Comparison of ENCODE assay signal across 22 cellular contexts in genomic region chr19:41977916-41978315, GRCh38. TPM values are rescaled to one million over a fixed set of nuclear protein-coding genes. Genes with fewer than 3 reads are reported as not detected.
DNase-seq lines count a peak whose midpoint lies in the region; ATAC-seq, FAIRE-seq and TF ChIP-seq lines count a peak whose summit lies in the region.
"Had no signal": no experiment of that assay in that cellular context is flagged by ENCODE, and none has a peak within 500 bp of the region (broad histone marks: within the 10 kb centered on the region; RNA-seq: fewer than 3 reads in every experiment).

No MANE protein-coding gene starts in this region.

- no peak overlapping the region for H3K18ac ChIP-seq in H1 (ENCODE audit: extremely low read depth, low read length)

- peak overlapping the region; percentile 5 for H4K8ac ChIP-seq in H1 (ENCODE audit: extremely low read depth, insufficient read depth, low read length)

- no peak overlapping the region for H4K5ac ChIP-seq in H1 (ENCODE audit: insufficient read length, low read depth, low read length)

- H2BK120ac ChIP-seq in H1 (replicated peaks; ENCODE audit: low read depth, low read length): no peak overlapping the region

- no TSS peak for BruUV-seq in HepG2 (replicated peaks; lab: Mats Ljungman, UMichigan)
- no TSS peak for BruUV-seq in A673 (replicated peaks; lab: Mats Ljungman, UMichigan)

- no peak for TF ChIP-seq RAD21 in HepG2 (CRISPR knock-in tag; IDR thresholded peaks at IDR 0.05)
- TF ChIP-seq RAD21 in H1 (IDR thresholded peaks at IDR 0.05 in 1 of 2, conservative IDR thresholded peaks at IDR 0.05 in 1 of 2; ENCODE audit: low read depth in 2 of 2, low read length in 2 of 2): no peak

- in situ Hi-C loops in HepG2 (cut with HindIII; ENCODE audit: extremely low pct_ligation_motif_present, low pct_unique_long_range_greater_than_20kb): no loop called here

- intact Hi-C loops in HepG2 (cut with micrococcal nuclease; ENCODE audit: unreplicated experiment): no loop called here
- intact Hi-C loops in right lobe of liver (cut with DNase I): no loop called here
- intact Hi-C loops in A673 (cut with micrococcal nuclease; ENCODE audit: unreplicated experiment): no loop called here

- no peak overlapping the region for H2BK20ac ChIP-seq in H1 (ENCODE audit: low read length)

- no peak overlapping the region for H3K14ac ChIP-seq in H1 (ENCODE audit: insufficient read length)

- peaks cover 1 to 20% of the 10 kb centered on the region in 2 experiments; a peak in 3 of 5 replicates for H3K27me3 ChIP-seq in HepG2 (ENCODE audit: control insufficient read depth in 1 of 2, insufficient read depth in 2 of 2, low read length in 2 of 2)
- H3K27me3 ChIP-seq in right lobe of liver: no peaks in the 10 kb centered on the region
- H3K27me3 ChIP-seq in H1 (replicated peaks in 1 of 4; ENCODE audit: control insufficient read depth in 3 of 4, extremely low read depth in 1 of 4, insufficient read depth in 3 of 4, low read length in 3 of 4): no peaks in the 10 kb centered on the region
- no peaks in the 10 kb centered on the region for H3K27me3 ChIP-seq in A673 (replicated peaks; ENCODE audit: insufficient read depth, low read depth, low read length, poor library complexity)

- no peak overlapping the region for H3K56ac ChIP-seq in H1 (replicated peaks; ENCODE audit: insufficient read length, low read depth, low read length)

- CTCF ChIA-PET in HepG2 (lab: Yijun Ruan, JAX; ENCODE audit: low intra/inter-chr PET ratio, low total read pairs): no interaction called here
- CTCF ChIA-PET in H1 (lab: Charles Lee; ENCODE audit: partially characterized antibody): interaction anchor here (0.7 to 1.2 kb wide), 3 partner anchors 18 to 52 kb away, joined by 3 read pairs; no protein-coding TSS in a partner anchor
- CTCF ChIA-PET in A673 (lab: Charles Lee): no interaction called here

- DNase-seq in HepG2 (ENCODE audit: low spot score): no peak
- no peak for DNase-seq in right lobe of liver
- DNase-seq in H1 (ENCODE audit: low read depth in 1 of 2, low spot score in 2 of 2): no peak
- DNase-seq in omental fat pad (ENCODE audit: low spot score): no peak
- no peak for DNase-seq in GM12892 (ENCODE audit: insufficient read length)
- DNase-seq in A673 (ENCODE audit: low spot score): no peak
- DNase-seq: 8988T; C1 segment of cervical spinal cord; Calu3; CD4-positive, alpha-beta memory T cell; COR-L47; DMS53; DMS79 treated with DMSO at 0.1 percent for 48 hours; GF-D8; HCEC 1CT had no signal

- H3K36me3 ChIP-seq in HepG2 (replicated peaks in 1 of 2; ENCODE audit: control insufficient read depth in 1 of 2, insufficient read depth in 2 of 2, low read length in 2 of 2) (no peaks in the 10 kb centered on the region), right lobe of liver (no peaks in the 10 kb centered on the region), H1 (ENCODE audit: control insufficient read depth in 2 of 4, insufficient read depth in 4 of 4, low read length in 3 of 4) (peaks cover 0 to 12% (median 4%) of the 10 kb centered on the region in 4 experiments; a peak in 5 of 8 replicates), A673 (ENCODE audit: insufficient read depth, low read length, poor library complexity, severe bottlenecking) (no peaks in the 10 kb centered on the region)

- H3K79me2 ChIP-seq in HepG2 (ENCODE audit: insufficient read depth, low read length): no peaks in the 10 kb centered on the region
- no peaks in the 10 kb centered on the region for H3K79me2 ChIP-seq in H1 (ENCODE audit: control insufficient read depth in 1 of 2, insufficient read depth in 2 of 2, low read length in 2 of 2)

- no peak overlapping the region for H4K91ac ChIP-seq in H1 (replicated peaks; ENCODE audit: insufficient read length, low read length)

- H3K79me1 ChIP-seq in H1 (ENCODE audit: low read depth, low read length): no peaks in the 10 kb centered on the region

- 9% methylated on average over 6 of the region's 22 CpGs for WGBS in HepG2 (ENCODE audit: low lambda C conversion rate)
- 40% methylated on average over 1 of the region's 22 CpGs for WGBS in right lobe of liver (ENCODE audit: insufficient coverage, low coverage, low lambda C conversion rate, missing lambda C conversion rate)
- 97% methylated on average over 21 of the region's 22 CpGs; no CpG with 5 or more reads in 1 of the 2 experiments for WGBS in H1 (ENCODE audit: extremely low coverage in 1 of 2, insufficient coverage in 1 of 2, insufficient read length in 1 of 2, insufficient replicate concordance in 2 of 2, low coverage in 1 of 2, low lambda C conversion rate in 2 of 2, missing lambda C conversion rate in 1 of 2), 2 experiments

- TF ChIP-seq CTCF in HepG2 (CRISPR knock-in tag; IDR thresholded peaks at IDR 0.05) (no peak), right lobe of liver (IDR thresholded peaks at IDR 0.05) (no peak), H1 (IDR thresholded peaks at IDR 0.05; ENCODE audit: control extremely low read depth in 1 of 3, insufficient read depth in 1 of 3, low read depth in 1 of 3, low read length in 3 of 3) (no peak), omental fat pad (IDR thresholded peaks at IDR 0.05) (no peak), A673 (conservative IDR thresholded peaks at IDR 0.05; ENCODE audit: low read depth, low read length) (no peak)

- H4K20me1 ChIP-seq in HepG2 (ENCODE audit: insufficient read depth, low read length) (no peaks in the 10 kb centered on the region), H1 (replicated peaks in 1 of 2; ENCODE audit: control insufficient read depth in 1 of 2, insufficient read depth in 2 of 2, low read length in 2 of 2) (no peaks in the 10 kb centered on the region)

- ATAC-seq in HepG2 (no peak), right lobe of liver (no peak), omental fat pad (ENCODE audit: low FRiP score) (peak; percentile 9), HG02970 (IDR thresholded peaks at IDR 0.05; ENCODE audit: low FRiP score, unreplicated experiment) (no peak)

- H2AFZ ChIP-seq in HepG2 (ENCODE audit: low read length) (no peak overlapping the region), H1 (ENCODE audit: low read length) (no peak overlapping the region)
- H2AFZ ChIP-seq: GM23338 had no signal

- TF ChIP-seq EP300 in HepG2 (IDR thresholded peaks at IDR 0.05; ENCODE audit: low read depth in 2 of 2, low read length in 2 of 2): no peak
- no peak for TF ChIP-seq EP300 in HepG2 (CRISPR knock-in tag; IDR thresholded peaks at IDR 0.05; ENCODE audit: borderline replicate concordance)
- no peak for TF ChIP-seq EP300 in H1 (IDR thresholded peaks at IDR 0.05; ENCODE audit: borderline replicate concordance in 1 of 2, low read depth in 2 of 2, low read length in 2 of 2)

- H3K9ac ChIP-seq in HepG2 (ENCODE audit: insufficient read depth, low read depth, low read length) (no peak overlapping the region), H1 (replicated peaks in 1 of 4; ENCODE audit: extremely low read depth in 1 of 4, low read depth in 3 of 4, low read length in 3 of 4) (no peak overlapping the region)

- TF ChIP-seq POLR2A in HepG2 (IDR thresholded peaks at IDR 0.05; ENCODE audit: insufficient read depth in 1 of 2, low read depth in 2 of 2, low read length in 2 of 2): no peak
- no peak for TF ChIP-seq POLR2A in right lobe of liver (IDR thresholded peaks at IDR 0.05)
- TF ChIP-seq POLR2A in H1 (IDR thresholded peaks at IDR 0.05; ENCODE audit: control extremely low read depth in 1 of 2, low read depth in 2 of 2, low read length in 2 of 2): no peak
- TF ChIP-seq POLR2A in GM12892 (IDR thresholded peaks at IDR 0.05; ENCODE audit: low read depth, low read length): no peak

- no peak overlapping the region for H2BK5ac ChIP-seq in H1 (ENCODE audit: low read depth, low read length)

- H2AK5ac ChIP-seq in H1 (ENCODE audit: low read depth, low read length): no peak overlapping the region

- H3K4ac ChIP-seq in H1 (replicated peaks; ENCODE audit: insufficient read length, low read depth, low read length): no peak overlapping the region

- H3K27ac ChIP-seq in HepG2 (ENCODE audit: extremely low read length, insufficient read depth, low read length) (no peak overlapping the region), right lobe of liver (no peak overlapping the region), H1 (ENCODE audit: low read depth, low read length) (no peak overlapping the region), A673 (ENCODE audit: low read depth, low read length, poor library complexity, severe bottlenecking) (no peak overlapping the region)
- H3K27ac ChIP-seq: A549 had no signal

- H3K4me1 ChIP-seq in HepG2 (ENCODE audit: insufficient read depth, low read length) (no peaks in the 10 kb centered on the region), right lobe of liver (no peaks in the 10 kb centered on the region), H1 (replicated peaks in 1 of 4; ENCODE audit: control insufficient read depth in 3 of 4, insufficient read depth in 4 of 4, low read length in 3 of 4) (no peaks in the 10 kb centered on the region), A673 (ENCODE audit: insufficient read depth, low read length, poor library complexity, severe bottlenecking) (no peaks in the 10 kb centered on the region)
- H3K4me1 ChIP-seq: A549 had no signal

- no peak overlapping the region for H3K23ac ChIP-seq in H1 (ENCODE audit: insufficient read length)

- H3K4me3 ChIP-seq in HepG2 (replicated peaks in 1 of 3; ENCODE audit: insufficient read depth in 1 of 3, low read depth in 2 of 3, low read length in 3 of 3) (no peak overlapping the region), right lobe of liver (no peak overlapping the region), H1 (ENCODE audit: extremely low read depth in 1 of 4, insufficient read depth in 2 of 4, low read depth in 3 of 4, low read length in 4 of 4) (no peak overlapping the region), A673 (ENCODE audit: low read depth, low read length, poor library complexity, severe bottlenecking) (no peak overlapping the region)
- H3K4me3 ChIP-seq: A549, GM23338 had no signal

- no peaks in the 10 kb centered on the region for H3K23me2 ChIP-seq in H1 (ENCODE audit: low read depth, low read length)

- no peaks in the 10 kb centered on the region for H3K9me3 ChIP-seq in HepG2 (ENCODE audit: low read length)
- no peaks in the 10 kb centered on the region for H3K9me3 ChIP-seq in right lobe of liver
- no peaks in the 10 kb centered on the region for H3K9me3 ChIP-seq in H1 (ENCODE audit: insufficient read depth in 2 of 2, low read depth in 1 of 2, low read length in 1 of 2)
- H3K9me3 ChIP-seq in A673 (ENCODE audit: low read depth, low read length, poor library complexity, severe bottlenecking): no peaks in the 10 kb centered on the region
- H3K9me3 ChIP-seq: A549 had no signal

- FAIRE-seq in HepG2 (lab: Jason Lieb, UNC) (no peak), H1 (lab: Jason Lieb, UNC) (no peak), GM12892 (lab: Jason Lieb, UNC) (no peak)
- FAIRE-seq: A549, GM12891, H54 had no signal

- no peak overlapping the region for H3K4me2 ChIP-seq in HepG2 (ENCODE audit: low read depth, low read length)
- no peak overlapping the region for H3K4me2 ChIP-seq in H1 (ENCODE audit: insufficient read depth in 1 of 2, low read depth in 2 of 2, low read length in 2 of 2)
- H3K4me2 ChIP-seq: A549, GM23338 had no signal

- POLR2A ChIA-PET in HepG2 (lab: Yijun Ruan, JAX) (no interaction called here), H1 (lab: Charles Lee; ENCODE audit: partially characterized antibody) (interaction anchor here (0.7 kb wide), 1 partner anchor 8 kb away, joined by 3 read pairs; no protein-coding TSS in a partner anchor), A673 (lab: Charles Lee; ENCODE audit: low non-redundant PET) (no interaction called here)

- H2BK15ac ChIP-seq in H1 (ENCODE audit: low read length): no peak overlapping the region

- H2BK12ac ChIP-seq in H1 (ENCODE audit: low read depth, low read length): no peak overlapping the region

RNA-seq across cellular contexts. Expression of gene ATP1A3, which starts 16.1 kb away (rescaled TPM):
- total RNA-seq in HepG2 (2016; rRNA removed; fragmentation: Illumina TruSeq; extraction: Trizol) (0.04 TPM in 1 of 2 replicates, not detected in the other), right lobe of liver (under 1 TPM in 2 of 6 experiments, not detected in 4; 0.07 TPM), omental fat pad (under 1 TPM in 2 of 4 donors, not detected in 2; 0.13 to 0.28 TPM), A673 (2021) (8.5 and 9.0 TPM in 2 replicates)
- not detected in 2 replicates for total RNA-seq in HepG2 (2016; cell fraction: cytosol; rRNA removed; fragmentation: Illumina TruSeq; extraction: Trizol; ENCODE audit: low read depth)
- 0.04 and 0.13 TPM in 2 replicates for total RNA-seq in HepG2 (2016; cell fraction: insoluble cytoplasmic fraction; rRNA removed; fragmentation: Illumina TruSeq; extraction: Trizol)
- 0.12 TPM in 1 of 2 replicates, not detected in the other for total RNA-seq in HepG2 (2016; cell fraction: membrane; rRNA removed; fragmentation: Illumina TruSeq; extraction: Trizol)
- total RNA-seq in HepG2 (2016; cell fraction: nucleus; rRNA removed; fragmentation: Illumina TruSeq; extraction: Trizol): 0.12 TPM in 1 of 2 replicates, not detected in the other
- polyA plus RNA-seq in HepG2 (2011; rRNA removed) (0.01 TPM in 1 of 2 replicates, not detected in the other), H1 (2011; rRNA removed) (11.1 and 19.2 TPM in 2 replicates)
- 0.01 TPM in 1 of 2 replicates, not detected in the other for polyA plus RNA-seq in HepG2 (2011; cell fraction: cytosol; rRNA removed)
- not detected in 2 replicates for polyA plus RNA-seq in HepG2 (2011; cell fraction: nucleus; rRNA removed)
- polyA plus RNA-seq in HepG2 (2012): not detected in 2 replicates
- 0.03 TPM in 2 replicates for polyA plus RNA-seq in HepG2 (2016; cell fraction: cytosol; fragmentation: Illumina TruSeq; extraction: Trizol; ENCODE audit: low read depth)
- not detected in 2 replicates for polyA plus RNA-seq in HepG2 (2016; cell fraction: insoluble cytoplasmic fraction; fragmentation: Illumina TruSeq; extraction: Trizol; ENCODE audit: low read depth)
- polyA plus RNA-seq in HepG2 (2016; cell fraction: membrane; fragmentation: Illumina TruSeq; extraction: Trizol; ENCODE audit: low read depth): 0.07 TPM in 1 of 2 replicates, not detected in the other
- 0.15 and 0.28 TPM in 2 replicates for polyA plus RNA-seq in HepG2 (2016; cell fraction: nucleus; fragmentation: Illumina TruSeq; extraction: Trizol; ENCODE audit: insufficient read depth, low read depth)
- polyA minus RNA-seq in HepG2 (2011; rRNA and poly(A)+ RNA removed; ENCODE audit: low replicate concordance): 0.16 TPM in 1 of 2 replicates, not detected in the other
- polyA minus RNA-seq in HepG2 (2011; cell fraction: cytosol; rRNA and poly(A)+ RNA removed): not detected in 2 replicates
- not detected in 2 replicates for polyA minus RNA-seq in HepG2 (2011; cell fraction: nucleus; rRNA and poly(A)+ RNA removed)
- total RNA-seq in H1 (2021; fragmentation: NEBNext Ultra II Directional; extraction: Animal tissue kit (Norgen Biotek cat#: 25700)): 35.8 and 41.2 TPM in 2 replicates
- polyA plus RNA-seq in H1 (2011; cell fraction: cytosol; rRNA removed): 5.9 TPM
- polyA plus RNA-seq in H1 (2011; cell fraction: nucleus; rRNA removed): 20.8 TPM
- polyA plus RNA-seq in H1 (2012, experiment 1 of 2): 30.8 to 45.2 TPM (median 38.2 TPM) in 4 replicates
- polyA plus RNA-seq in H1 (2012, experiment 2 of 2): 33.0 TPM
- 44.9 TPM for polyA plus RNA-seq in H1 (2013, experiment 1 of 2)
- polyA plus RNA-seq in H1 (2013, experiment 2 of 2): 43.1 TPM
- 24.6 and 27.9 TPM in 2 replicates for polyA minus RNA-seq in H1 (2011; rRNA and poly(A)+ RNA removed)
- 20.7 TPM for polyA minus RNA-seq in H1 (2011; cell fraction: cytosol; rRNA and poly(A)+ RNA removed)
- polyA minus RNA-seq in H1 (2011; cell fraction: nucleus; rRNA and poly(A)+ RNA removed): 10.7 TPM
- 3.3 TPM for polyA plus RNA-seq in GM12892 (2012; ENCODE audit: missing spikeins)

RNA-seq across cellular contexts. Expression of gene RABAC1, which starts 18.8 kb away (rescaled TPM):
- total RNA-seq in HepG2 (2016; rRNA removed; fragmentation: Illumina TruSeq; extraction: Trizol) (20.7 and 37.4 TPM in 2 replicates), right lobe of liver (100 to 1,000 TPM in 2 of 6 experiments, 10 to 100 TPM in 4; 53.6 to 124 (median 75.8) TPM), omental fat pad (100 to 1,000 TPM; 132 to 192 (median 167) TPM), A673 (2021) (114 and 124 TPM in 2 replicates)
- total RNA-seq in HepG2 (2016; cell fraction: cytosol; rRNA removed; fragmentation: Illumina TruSeq; extraction: Trizol; ENCODE audit: low read depth): 32.7 and 40.5 TPM in 2 replicates
- 21.9 and 38.8 TPM in 2 replicates for total RNA-seq in HepG2 (2016; cell fraction: insoluble cytoplasmic fraction; rRNA removed; fragmentation: Illumina TruSeq; extraction: Trizol)
- 24.1 and 26.6 TPM in 2 replicates for total RNA-seq in HepG2 (2016; cell fraction: membrane; rRNA removed; fragmentation: Illumina TruSeq; extraction: Trizol)
- total RNA-seq in HepG2 (2016; cell fraction: nucleus; rRNA removed; fragmentation: Illumina TruSeq; extraction: Trizol): 28.4 and 29.8 TPM in 2 replicates
- polyA plus RNA-seq in HepG2 (2011; rRNA removed) (74.0 and 91.2 TPM in 2 replicates), H1 (2011; rRNA removed) (439 and 585 TPM in 2 replicates)
- polyA plus RNA-seq in HepG2 (2011; cell fraction: cytosol; rRNA removed): 112 and 172 TPM in 2 replicates
- 93.5 and 96.2 TPM in 2 replicates for polyA plus RNA-seq in HepG2 (2011; cell fraction: nucleus; rRNA removed)
- polyA plus RNA-seq in HepG2 (2012): 38.2 and 66.0 TPM in 2 replicates
- polyA plus RNA-seq in HepG2 (2016; cell fraction: cytosol; fragmentation: Illumina TruSeq; extraction: Trizol; ENCODE audit: low read depth): 34.2 and 39.3 TPM in 2 replicates
- polyA plus RNA-seq in HepG2 (2016; cell fraction: insoluble cytoplasmic fraction; fragmentation: Illumina TruSeq; extraction: Trizol; ENCODE audit: low read depth): 20.0 and 22.5 TPM in 2 replicates
- 21.0 and 26.9 TPM in 2 replicates for polyA plus RNA-seq in HepG2 (2016; cell fraction: membrane; fragmentation: Illumina TruSeq; extraction: Trizol; ENCODE audit: low read depth)
- 52.4 and 53.1 TPM in 2 replicates for polyA plus RNA-seq in HepG2 (2016; cell fraction: nucleus; fragmentation: Illumina TruSeq; extraction: Trizol; ENCODE audit: insufficient read depth, low read depth)
- 32.5 and 96.8 TPM in 2 replicates for polyA minus RNA-seq in HepG2 (2011; rRNA and poly(A)+ RNA removed; ENCODE audit: low replicate concordance)
- 26.4 and 26.8 TPM in 2 replicates for polyA minus RNA-seq in HepG2 (2011; cell fraction: cytosol; rRNA and poly(A)+ RNA removed)
- 21.6 and 26.0 TPM in 2 replicates for polyA minus RNA-seq in HepG2 (2011; cell fraction: nucleus; rRNA and poly(A)+ RNA removed)
- 123 and 124 TPM in 2 replicates for total RNA-seq in H1 (2021; fragmentation: NEBNext Ultra II Directional; extraction: Animal tissue kit (Norgen Biotek cat#: 25700))
- polyA plus RNA-seq in H1 (2011; cell fraction: cytosol; rRNA removed): 282 TPM
- 227 TPM for polyA plus RNA-seq in H1 (2011; cell fraction: nucleus; rRNA removed)
- 99.4 to 181 TPM (median 175 TPM) in 4 replicates for polyA plus RNA-seq in H1 (2012, experiment 1 of 2)
- polyA plus RNA-seq in H1 (2012, experiment 2 of 2): 315 TPM
- polyA plus RNA-seq in H1 (2013, experiment 1 of 2): 173 TPM
- polyA plus RNA-seq in H1 (2013, experiment 2 of 2): 186 TPM
- polyA minus RNA-seq in H1 (2011; rRNA and poly(A)+ RNA removed): 46.7 and 56.4 TPM in 2 replicates
- 53.9 TPM for polyA minus RNA-seq in H1 (2011; cell fraction: cytosol; rRNA and poly(A)+ RNA removed)
- polyA minus RNA-seq in H1 (2011; cell fraction: nucleus; rRNA and poly(A)+ RNA removed): 41.0 TPM
- polyA plus RNA-seq in GM12892 (2012; ENCODE audit: missing spikeins): 17.6 TPM

RNA-seq across cellular contexts. Expression of gene ERFL, which starts 49.7 kb away (rescaled TPM):
- total RNA-seq in HepG2 (2016; rRNA removed; fragmentation: Illumina TruSeq; extraction: Trizol): not detected in 2 replicates
- not detected in 2 replicates for total RNA-seq in HepG2 (2016; cell fraction: cytosol; rRNA removed; fragmentation: Illumina TruSeq; extraction: Trizol; ENCODE audit: low read depth)
- total RNA-seq in HepG2 (2016; cell fraction: insoluble cytoplasmic fraction; rRNA removed; fragmentation: Illumina TruSeq; extraction: Trizol): not detected in 2 replicates
- total RNA-seq in HepG2 (2016; cell fraction: membrane; rRNA removed; fragmentation: Illumina TruSeq; extraction: Trizol): not detected in 2 replicates
- total RNA-seq in HepG2 (2016; cell fraction: nucleus; rRNA removed; fragmentation: Illumina TruSeq; extraction: Trizol): not detected in 2 replicates
- polyA plus RNA-seq in HepG2 (2011; rRNA removed): not detected in 2 replicates
- polyA plus RNA-seq in HepG2 (2011; cell fraction: cytosol; rRNA removed): 0.03 TPM in 1 of 2 replicates, not detected in the other
- not detected in 2 replicates for polyA plus RNA-seq in HepG2 (2011; cell fraction: nucleus; rRNA removed)
- polyA plus RNA-seq in HepG2 (2012): 0.07 TPM in 1 of 2 replicates, not detected in the other
- polyA plus RNA-seq in HepG2 (2016; cell fraction: cytosol; fragmentation: Illumina TruSeq; extraction: Trizol; ENCODE audit: low read depth): not detected in 2 replicates
- not detected in 2 replicates for polyA plus RNA-seq in HepG2 (2016; cell fraction: insoluble cytoplasmic fraction; fragmentation: Illumina TruSeq; extraction: Trizol; ENCODE audit: low read depth)
- not detected in 2 replicates for polyA plus RNA-seq in HepG2 (2016; cell fraction: membrane; fragmentation: Illumina TruSeq; extraction: Trizol; ENCODE audit: low read depth)
- not detected in 2 replicates for polyA plus RNA-seq in HepG2 (2016; cell fraction: nucleus; fragmentation: Illumina TruSeq; extraction: Trizol; ENCODE audit: insufficient read depth, low read depth)
- polyA minus RNA-seq in HepG2 (2011; rRNA and poly(A)+ RNA removed; ENCODE audit: low replicate concordance): not detected in 2 replicates
- polyA minus RNA-seq in HepG2 (2011; cell fraction: cytosol; rRNA and poly(A)+ RNA removed): not detected in 2 replicates
- polyA minus RNA-seq in HepG2 (2011; cell fraction: nucleus; rRNA and poly(A)+ RNA removed): not detected in 2 replicates
- total RNA-seq in right lobe of liver: not detected
- total RNA-seq in H1 (2021; fragmentation: NEBNext Ultra II Directional; extraction: Animal tissue kit (Norgen Biotek cat#: 25700)): not detected in 2 replicates
- 0.08 and 0.12 TPM in 2 replicates for polyA plus RNA-seq in H1 (2011; rRNA removed)
- polyA plus RNA-seq in H1 (2011; cell fraction: cytosol; rRNA removed): 0.03 TPM
- polyA plus RNA-seq in H1 (2011; cell fraction: nucleus; rRNA removed): 0.33 TPM
- polyA plus RNA-seq in H1 (2012, experiment 1 of 2): 0.08 to 0.16 TPM (median 0.10 TPM) in 3 of 4 replicates, not detected in the other
- not detected for polyA plus RNA-seq in H1 (2012, experiment 2 of 2)
- polyA plus RNA-seq in H1 (2013, experiment 1 of 2): 0.02 TPM
- 0.06 TPM for polyA plus RNA-seq in H1 (2013, experiment 2 of 2)
- not detected in 2 replicates for polyA minus RNA-seq in H1 (2011; rRNA and poly(A)+ RNA removed)
- not detected for polyA minus RNA-seq in H1 (2011; cell fraction: cytosol; rRNA and poly(A)+ RNA removed)
- not detected for polyA minus RNA-seq in H1 (2011; cell fraction: nucleus; rRNA and poly(A)+ RNA removed)
- total RNA-seq in omental fat pad: under 1 TPM in 1 of 4 donors, not detected in 3; 0.25 TPM
- 0.13 TPM for polyA plus RNA-seq in GM12892 (2012; ENCODE audit: missing spikeins)
- total RNA-seq in A673 (2021): 0.95 and 1.2 TPM in 2 replicates
- total RNA-seq: Daoy, G401 had no signal
- polyA plus RNA-seq: GM23338 had no signal
